8 cellular contexts compared by ENCODE assay signal in the genomic region with DNA sequence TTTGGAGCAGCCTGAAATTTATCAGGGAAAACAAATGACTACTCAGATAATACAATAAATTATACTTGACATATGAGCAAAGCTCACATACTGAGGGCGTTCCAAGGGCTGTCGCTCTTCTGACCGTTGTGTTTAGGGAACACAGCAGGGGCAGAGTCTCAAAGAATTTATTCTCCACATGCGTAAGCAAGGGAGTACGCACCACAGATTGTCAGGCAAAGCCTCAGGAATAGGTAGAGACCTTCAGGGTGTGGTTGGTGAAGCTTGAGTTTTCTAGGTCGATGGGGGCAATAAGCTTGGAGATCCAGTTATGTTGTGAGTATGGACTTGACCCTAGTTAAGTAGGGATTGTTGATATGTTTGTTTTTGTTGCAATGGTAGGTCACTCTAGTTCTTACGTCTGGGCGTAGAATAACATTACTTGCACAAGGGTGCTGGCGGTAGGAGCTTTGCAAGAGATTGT. TPM values are rescaled to one million over a fixed set of nuclear protein-coding genes. Genes with fewer than 3 reads are reported as not detected.
DNase-seq lines count a peak whose midpoint lies in the region; ATAC-seq, FAIRE-seq and TF ChIP-seq lines count a peak whose summit lies in the region.

No MANE protein-coding gene starts in this region.

- H3K4me3 ChIP-seq in MG63 (peak overlapping the region; percentile 82), bronchial epithelial cell (ENCODE audit: low read depth, low read length) (peak overlapping the region; percentile 64), lower leg skin (ENCODE audit: low read depth, poor library complexity, severe bottlenecking) (peak overlapping the region; percentile 81), tibial nerve (peak overlapping the region; percentile 65 to 96 (median 88))

- 0 out of 2 replicates have a peak, but pooled peaks cover 3% of the 10 kb centered on the region for H3K4me1 ChIP-seq in ES-I3 (ENCODE audit: insufficient read depth, low read length)
- peaks cover 4 to 44% (median 23%) of the 10 kb centered on the region in 4 donors for H3K4me1 ChIP-seq in tibial nerve

- peak; percentile 18 for DNase-seq in MG63
- DNase-seq in bronchial epithelial cell (ENCODE audit: low read depth) = no peak
- peak in 1 of 2 donors; percentile 26 for DNase-seq in lower leg skin (ENCODE audit: low spot score in 2 of 2)
- no peak for DNase-seq in tibial nerve (ENCODE audit: low spot score in 2 of 2)
- no peak for DNase-seq in H54 (ENCODE audit: insufficient read length, low spot score)
- DNase-seq in stimulated activated CD4-positive, alpha-beta T cell treated with anti-CD3 and anti-CD28 coated beads, Interleukin-2, amount 100 ng/mL, for 48 hours = no peak

- H3K27ac ChIP-seq in tibial nerve = peak overlapping the region; percentile 84 to 99 (median 96)

- H3K36me3 ChIP-seq in ES-I3 (ENCODE audit: insufficient read depth, low read length) (no peaks in the 10 kb centered on the region), MG63 (peaks cover 8% of the 10 kb centered on the region; the same call in 1 of the 2 replicates), bronchial epithelial cell (ENCODE audit: control insufficient read depth, insufficient read depth, low read length) (no peaks in the 10 kb centered on the region), tibial nerve (peaks cover 0 to 14% (median 0%) of the 10 kb centered on the region in 3 donors)

- H3K27me3 ChIP-seq in MG63 (no peaks in the 10 kb centered on the region), bronchial epithelial cell (ENCODE audit: control insufficient read depth, insufficient read depth, low read length) (no peaks in the 10 kb centered on the region), tibial nerve (no peaks in the 10 kb centered on the region)

- FAIRE-seq in bronchial epithelial cell (lab: Jason Lieb, UNC) (no peak), H54 (lab: Jason Lieb, UNC) (no peak)

- TF ChIP-seq POLR2A in lower leg skin (IDR thresholded peaks at IDR 0.05) (no peak), tibial nerve (IDR thresholded peaks at IDR 0.05) (no peak), H54 (IDR thresholded peaks at IDR 0.05; ENCODE audit: low read depth, low read length) (no peak)

- TF ChIP-seq CTCF in bronchial epithelial cell (IDR thresholded peaks at IDR 0.05; ENCODE audit: insufficient read depth, low read length, severe bottlenecking) (no peak), lower leg skin (IDR thresholded peaks at IDR 0.05) (no peak), tibial nerve (IDR thresholded peaks at IDR 0.05) (no peak)

- no peak for TF ChIP-seq EP300 in tibial nerve (IDR thresholded peaks at IDR 0.05)

- no peak for ATAC-seq in HG03439 (IDR thresholded peaks at IDR 0.05; ENCODE audit: unreplicated experiment)

- intact Hi-C loops in lower leg skin (cut with DNase I; ENCODE audit: low total_unique reads) = no loop called here

- peak overlapping the region; percentile 95; the same call in 1 of the 2 replicates for H3K9ac ChIP-seq in ES-I3 (ENCODE audit: low read depth, low read length)

- WGBS in lower leg skin, 2 donors = 25 to 27% methylated on average over 9 of the region's 9 CpGs
- 17 to 23% methylated on average over 9 of the region's 9 CpGs for WGBS in tibial nerve, 2 donors

- H3K9me3 ChIP-seq in ES-I3 (ENCODE audit: control insufficient read depth, insufficient read depth, low read length) (no peaks in the 10 kb centered on the region), MG63 (no peaks in the 10 kb centered on the region), tibial nerve (no peaks in the 10 kb centered on the region)

RNA-seq across cellular contexts. Expression of a gene that starts 0.8 kb away (rescaled TPM):
- total RNA-seq in MG63 (2014; rRNA removed; shearing (Covaris generic); ENCODE audit: low replicate concordance) = 201 and 249 TPM in 2 replicates
- total RNA-seq in bronchial epithelial cell = 27.0 and 42.1 TPM in 2 replicates
- total RNA-seq in lower leg skin = 100 to 1,000 TPM in 2 of 4 donors, 10 to 100 TPM in 2; 79.5 to 190 (median 117) TPM
- total RNA-seq in tibial nerve = 100 to 1,000 TPM in 3 of 4 donors, 10 to 100 TPM in 1; 66.3 to 148 (median 121) TPM
